ENCODE assay signal across 11 cellular contexts in genomic region chr5:132782101-132782500, GRCh38. TPM values are rescaled to one million over a fixed set of nuclear protein-coding genes. Genes with fewer than 3 reads are reported as not detected.
A peak's percentile ranks its signal among the peaks of the same experiment; 100 is the strongest.
DNase-seq lines count a peak whose midpoint lies in the region; ATAC-seq and TF ChIP-seq lines count a peak whose summit lies in the region.
"Had no signal": no experiment of that assay in that cellular context is flagged by ENCODE, and none has a peak within 500 bp of the region (broad histone marks: within the 10 kb centered on the region; RNA-seq: fewer than 3 reads in every experiment).

No MANE protein-coding gene starts in this region.

- peaks cover 14% of the 10 kb centered on the region for H3K4me1 Mint-ChIP-seq in GM23338
- H3K4me1 Mint-ChIP-seq in dendritic cell treated with granulocyte-macrophage colony-stimulating factor and Interleukin-4, amounts not matched to agents 40 ng/mL and 50 ng/mL, for 4 days (ENCODE audit: low read depth): peaks cover 32% of the 10 kb centered on the region

- H3K4me2 ChIP-seq in GM23338 (no peak overlapping the region), trophoblast cell (ENCODE audit: low read length) (no peak overlapping the region)

- H3K4me3 Mint-ChIP-seq in GM23338: no peak overlapping the region
- no peak overlapping the region for H3K4me3 Mint-ChIP-seq in dendritic cell treated with granulocyte-macrophage colony-stimulating factor and Interleukin-4, amounts not matched to agents 40 ng/mL and 50 ng/mL, for 4 days

- no peaks in the 10 kb centered on the region for H3K9me2 ChIP-seq in GM23338 (ENCODE audit: insufficient read depth)

- H3K23ac ChIP-seq in trophoblast cell (ENCODE audit: low read length): no peak overlapping the region

- DNase-seq in GM23338 (ENCODE audit: low spot score) (no peak), OCI-M1 (lab: John Stamatoyannopoulos, UW) (peak; percentile 26), trophoblast cell (no peak), NCI-H510A treated with DMSO at 0.1 percent for 48 hours (lab: John Stamatoyannopoulos, UW) (no peak), GOT3 (lab: John Stamatoyannopoulos, UW) (no peak)
- DNase-seq: body of pancreas, NCI-H1930, SJCRH30 had no signal

- H3K27ac ChIP-seq in GM23338 (ENCODE audit: low read depth) (no peak overlapping the region), trophoblast cell (ENCODE audit: low read depth, low read length) (peak overlapping the region; percentile 24)
- H3K27ac ChIP-seq: body of pancreas, SJCRH30 had no signal

- no peak overlapping the region for H4K8ac ChIP-seq in trophoblast cell (ENCODE audit: low read depth, low read length)

- H2AFZ ChIP-seq in GM23338 (peak overlapping the region; percentile 28; the same call in 1 of the 2 replicates), trophoblast cell (ENCODE audit: insufficient read depth, low read length, poor library complexity) (no peak overlapping the region)

- H3K4me1 ChIP-seq in GM23338 (ENCODE audit: insufficient read depth) (peaks cover 8% of the 10 kb centered on the region), trophoblast cell (ENCODE audit: control insufficient read depth in 1 of 2, insufficient read depth in 2 of 2, low read length in 2 of 2) (peaks cover 21 to 23% of the 10 kb centered on the region in 2 experiments)
- H3K4me1 ChIP-seq: SJCRH30 had no signal

- no peaks in the 10 kb centered on the region for H4K20me1 ChIP-seq in GM23338 (replicated peaks; ENCODE audit: insufficient read depth)

- no peaks in the 10 kb centered on the region for H3K9me3 ChIP-seq in trophoblast cell (ENCODE audit: insufficient read depth, low read depth, low read length)
- H3K9me3 ChIP-seq: body of pancreas, SJCRH30 had no signal

- no peak overlapping the region for H2AK5ac ChIP-seq in trophoblast cell (ENCODE audit: low read length)

- no peaks in the 10 kb centered on the region for H3K9me3 Mint-ChIP-seq in GM23338
- no peaks in the 10 kb centered on the region for H3K9me3 Mint-ChIP-seq in dendritic cell treated with granulocyte-macrophage colony-stimulating factor and Interleukin-4, amounts not matched to agents 40 ng/mL and 50 ng/mL, for 4 days

- no peaks in the 10 kb centered on the region for H3K36me3 Mint-ChIP-seq in GM23338 (ENCODE audit: low read depth)
- no peaks in the 10 kb centered on the region for H3K36me3 Mint-ChIP-seq in dendritic cell treated with granulocyte-macrophage colony-stimulating factor and Interleukin-4, amounts not matched to agents 40 ng/mL and 50 ng/mL, for 4 days (ENCODE audit: low read depth)

- no peak overlapping the region for H3K9ac ChIP-seq in trophoblast cell (ENCODE audit: low read length)

- ATAC-seq in GM23338 (no peak), HG02852 (IDR thresholded peaks at IDR 0.05; ENCODE audit: unreplicated experiment) (no peak), HG03521 (IDR thresholded peaks at IDR 0.05; ENCODE audit: unreplicated experiment) (no peak)
- ATAC-seq: body of pancreas had no signal

- intact Hi-C loops in dendritic cell treated with granulocyte-macrophage colony-stimulating factor and Interleukin-4, amounts not matched to agents 40 ng/mL and 50 ng/mL, for 4 days (cut with micrococcal nuclease): no loop called here

- no CpG with 5 or more reads among the region's 4 CpGs for WGBS in trophoblast cell (ENCODE audit: extremely low coverage, insufficient coverage, insufficient read length)

- no peak overlapping the region for H3K14ac ChIP-seq in trophoblast cell (ENCODE audit: low read length)

- H3K18ac ChIP-seq in trophoblast cell (ENCODE audit: low read length): peak overlapping the region; percentile 56

- peaks cover 45% of the 10 kb centered on the region for H3K79me1 ChIP-seq in trophoblast cell (ENCODE audit: low read length)

- H3K36me3 ChIP-seq in GM23338 (ENCODE audit: insufficient read depth): no peaks in the 10 kb centered on the region
- H3K36me3 ChIP-seq in trophoblast cell (ENCODE audit: control insufficient read depth in 1 of 2, insufficient read depth in 2 of 2, low read length in 2 of 2): no peaks in the 10 kb centered on the region
- H3K36me3 ChIP-seq: SJCRH30 had no signal

- H3K27ac Mint-ChIP-seq in GM23338: no peak overlapping the region
- H3K27ac Mint-ChIP-seq in dendritic cell treated with granulocyte-macrophage colony-stimulating factor and Interleukin-4, amounts not matched to agents 40 ng/mL and 50 ng/mL, for 4 days: peak overlapping the region; percentile 58

- peak overlapping the region; percentile 35 for H2BK120ac ChIP-seq in trophoblast cell (ENCODE audit: insufficient read depth, low read length, poor library complexity)

- H4K12ac ChIP-seq in trophoblast cell (ENCODE audit: low read depth, low read length): no peak overlapping the region

- H4K91ac ChIP-seq in trophoblast cell (ENCODE audit: low read depth, low read length): peak overlapping the region; percentile 22

- peaks cover 19% of the 10 kb centered on the region for H3K27me3 Mint-ChIP-seq in GM23338 (ENCODE audit: insufficient read depth, low read depth, poor library complexity)
- peaks cover 53% of the 10 kb centered on the region for H3K27me3 Mint-ChIP-seq in dendritic cell treated with granulocyte-macrophage colony-stimulating factor and Interleukin-4, amounts not matched to agents 40 ng/mL and 50 ng/mL, for 4 days

- peak overlapping the region; percentile 61 for H2BK5ac ChIP-seq in trophoblast cell (ENCODE audit: low read depth, low read length, poor library complexity)

- H3F3A ChIP-seq in GM23338 (replicated peaks; ENCODE audit: low read depth): no peaks in the 10 kb centered on the region

- H3K27me3 ChIP-seq in GM23338 (ENCODE audit: insufficient read depth): peaks cover 53% of the 10 kb centered on the region
- no peaks in the 10 kb centered on the region for H3K27me3 ChIP-seq in trophoblast cell (ENCODE audit: insufficient read depth, low read length)
- H3K27me3 ChIP-seq: body of pancreas had no signal

- no peak overlapping the region for H3K4me3 ChIP-seq in GM23338
- H3K4me3 ChIP-seq in trophoblast cell (ENCODE audit: low read depth, low read length): no peak overlapping the region
- H3K4me3 ChIP-seq: body of pancreas, SJCRH30 had no signal

- no peak overlapping the region for H3K4ac ChIP-seq in trophoblast cell (ENCODE audit: low read depth, low read length)

- peak overlapping the region; percentile 43 for H2BK12ac ChIP-seq in trophoblast cell (ENCODE audit: low read length)

- TF ChIP-seq CTCF in GM23338 (conservative IDR thresholded peaks at IDR 0.05; ENCODE audit: low read depth in 2 of 2): no peak

- H3K79me2 ChIP-seq in GM23338 (replicated peaks; ENCODE audit: insufficient read depth): no peaks in the 10 kb centered on the region
- H3K79me2 ChIP-seq in trophoblast cell (ENCODE audit: control insufficient read depth, insufficient read depth, low read length, poor library complexity): peaks cover 12% of the 10 kb centered on the region

TF ChIP-seq in GM23338, 12 proteins besides CTCF, POLR2A, EP300 and RAD21:
- TF ChIP-seq STAT1 (IDR thresholded peaks at IDR 0.05; ENCODE audit: unreplicated experiment): no peak
TF ChIP-seq in GM23338: peak in this region for 0.

RNA-seq across cellular contexts. Expression of gene SEPTIN8, which starts 5.1 kb away (rescaled TPM):
- 37.2 and 45.0 TPM in 2 replicates for total RNA-seq in GM23338 (2014; rRNA removed; shearing (Covaris generic))
- 8.7 and 8.8 TPM in 2 replicates for polyA plus RNA-seq in GM23338 (2016; fragmentation: Nextera tagmentation; extraction: Ambion mirVana)
- 198 and 213 TPM in 2 replicates for polyA plus RNA-seq in trophoblast cell (2013)

RNA-seq across cellular contexts. Expression of gene SOWAHA, which starts 31.0 kb away (rescaled TPM):
- total RNA-seq in GM23338 (2014; rRNA removed; shearing (Covaris generic)): 0.52 and 0.93 TPM in 2 replicates
- polyA plus RNA-seq in GM23338 (2016; fragmentation: Nextera tagmentation; extraction: Ambion mirVana): 0.18 TPM in 1 of 2 replicates, not detected in the other
- polyA plus RNA-seq in trophoblast cell (2013): 23.8 and 25.2 TPM in 2 replicates

RNA-seq across cellular contexts. Expression of gene CCNI2, which starts 34.9 kb away (rescaled TPM):
- total RNA-seq in GM23338 (2014; rRNA removed; shearing (Covaris generic)): 0.74 and 2.5 TPM in 2 replicates
- 0.55 and 1.1 TPM in 2 replicates for polyA plus RNA-seq in GM23338 (2016; fragmentation: Nextera tagmentation; extraction: Ambion mirVana)
- 4.6 and 5.5 TPM in 2 replicates for polyA plus RNA-seq in trophoblast cell (2013)
- total RNA-seq: SJCRH30 had no signal

RNA-seq across cellular contexts. Expression of gene KIF3A, which starts 44.8 kb away (rescaled TPM):
- 10.5 and 11.2 TPM in 2 replicates for total RNA-seq in GM23338 (2014; rRNA removed; shearing (Covaris generic))
- polyA plus RNA-seq in GM23338 (2016; fragmentation: Nextera tagmentation; extraction: Ambion mirVana): 15.4 and 19.7 TPM in 2 replicates
- 10.0 and 10.4 TPM in 2 replicates for polyA plus RNA-seq in trophoblast cell (2013)

RNA-seq across cellular contexts. Expression of gene SHROOM1, which starts 48.3 kb away (rescaled TPM):
- total RNA-seq in GM23338 (2014; rRNA removed; shearing (Covaris generic)): 4.3 and 5.4 TPM in 2 replicates
- 2.5 and 2.6 TPM in 2 replicates for polyA plus RNA-seq in GM23338 (2016; fragmentation: Nextera tagmentation; extraction: Ambion mirVana)
- 5.8 and 6.2 TPM in 2 replicates for polyA plus RNA-seq in trophoblast cell (2013)
